ENCODE assay signal across 14 cellular contexts in genomic region chr7:88132725-88133124, GRCh38.
DNase-seq lines count a peak whose midpoint lies in the region; ATAC-seq, FAIRE-seq and TF ChIP-seq lines count a peak whose summit lies in the region.
"Had no signal": no experiment of that assay in that cellular context is flagged by ENCODE, and none has a peak within 500 bp of the region (broad histone marks: within the 10 kb centered on the region; RNA-seq: fewer than 3 reads in every experiment).

No MANE protein-coding gene starts in this region.

- H4K20me1 ChIP-seq in GM12878 (ENCODE audit: control insufficient read depth, insufficient read depth), result no peaks in the 10 kb centered on the region

- no peak overlapping the region for H3K4me3 ChIP-seq in GM12878
- H3K4me3 ChIP-seq in spleen, result no peak overlapping the region
- H3K4me3 ChIP-seq in breast epithelium, result no peak overlapping the region
- no peak overlapping the region for H3K4me3 ChIP-seq in ovary
- no peak overlapping the region for H3K4me3 ChIP-seq in upper lobe of right lung

- H3K27ac ChIP-seq in GM12878 (ENCODE audit: control insufficient read depth, insufficient read depth) (no peak overlapping the region), spleen (no peak overlapping the region), breast epithelium (no peak overlapping the region), ovary (no peak overlapping the region), upper lobe of right lung (no peak overlapping the region)

- SMC1A ChIA-PET in GM12878 (lab: Charles Lee; ENCODE audit: uncharacterized antibody, unreplicated experiment), result interaction anchor here (0.6 to 1.6 kb wide), 3 partner anchors 21 to 206 kb away, joined by 3 to 5 read pairs (median 4); no protein-coding TSS in a partner anchor

- no peak for TF ChIP-seq RAD21 in GM12878 (IDR thresholded peaks at IDR 0.05; ENCODE audit: insufficient read depth, low read depth, low read length)

- TF ChIP-seq CTCF in GM12878 (IDR thresholded peaks at IDR 0.05 in 2 of 3, conservative IDR thresholded peaks at IDR 0.05 in 1 of 3; ENCODE audit: control insufficient read depth in 2 of 3, extremely low read depth in 1 of 3, insufficient read depth in 1 of 3, low read depth in 3 of 3, low read length in 3 of 3), result no peak
- TF ChIP-seq CTCF in spleen (IDR thresholded peaks at IDR 0.05 in 8 of 11, conservative IDR thresholded peaks at IDR 0.05 in 3 of 11), result no peak
- TF ChIP-seq CTCF in breast epithelium (IDR thresholded peaks at IDR 0.05), result no peak
- no peak for TF ChIP-seq CTCF in ovary (IDR thresholded peaks at IDR 0.05)
- no peak for TF ChIP-seq CTCF in upper lobe of right lung (IDR thresholded peaks at IDR 0.05)

- BruUV-seq in GM12878 (replicated peaks; lab: Mats Ljungman, UMichigan), result no TSS peak

- H3K36me3 ChIP-seq in GM12878 (ENCODE audit: control insufficient read depth in 2 of 2, insufficient read depth in 2 of 2, low read length in 1 of 2), result peaks cover 0 to 4% of the 10 kb centered on the region in 2 experiments; a peak in 1 of 4 replicates
- H3K36me3 ChIP-seq in spleen, result no peaks in the 10 kb centered on the region
- H3K36me3 ChIP-seq in breast epithelium, result no peaks in the 10 kb centered on the region
- H3K36me3 ChIP-seq in ovary, result no peaks in the 10 kb centered on the region
- no peaks in the 10 kb centered on the region for H3K36me3 ChIP-seq in upper lobe of right lung

- DNase-seq in GM12878 (ENCODE audit: low read depth, low spot score), result peak; percentile 4
- no peak for DNase-seq in spleen
- no peak for DNase-seq in breast epithelium (ENCODE audit: low spot score in 2 of 2)
- no peak for DNase-seq in ovary
- DNase-seq in upper lobe of right lung, result no peak
- DNase-seq: H7; NCI-H187; PC-3; stimulated activated CD4-positive, alpha-beta T cell treated with anti-CD3 and anti-CD28 coated beads, Interleukin-2, amount 100 ng/mL, for 24 hours had no signal

- H3K9me3 ChIP-seq in GM12878 (replicated peaks; ENCODE audit: control insufficient read depth, insufficient read depth, low read length) (no peaks in the 10 kb centered on the region), spleen (no peaks in the 10 kb centered on the region), breast epithelium (no peaks in the 10 kb centered on the region), ovary (no peaks in the 10 kb centered on the region), upper lobe of right lung (no peaks in the 10 kb centered on the region)

- TF ChIP-seq POLR2A in GM12878 (IDR thresholded peaks at IDR 0.05; ENCODE audit: low read depth, low read length) (no peak), spleen (IDR thresholded peaks at IDR 0.05) (no peak), breast epithelium (IDR thresholded peaks at IDR 0.05) (no peak), ovary (IDR thresholded peaks at IDR 0.05) (no peak)

- in situ Hi-C loops in GM12878 (cut with MboI), result no loop called here

- H3K27me3 ChIP-seq in GM12878 (replicated peaks in 1 of 2; ENCODE audit: control insufficient read depth in 2 of 2, insufficient read depth in 2 of 2, low read length in 1 of 2) (no peaks in the 10 kb centered on the region), spleen (replicated peaks in 1 of 7) (no peaks in the 10 kb centered on the region), breast epithelium (no peaks in the 10 kb centered on the region), ovary (no peaks in the 10 kb centered on the region), upper lobe of right lung (no peaks in the 10 kb centered on the region)

- H3K4me1 ChIP-seq in GM12878 (ENCODE audit: control insufficient read depth, insufficient read depth, low read length), result peaks cover 6% of the 10 kb centered on the region
- no peaks in the 10 kb centered on the region for H3K4me1 ChIP-seq in spleen
- no peaks in the 10 kb centered on the region for H3K4me1 ChIP-seq in breast epithelium
- H3K4me1 ChIP-seq in ovary (ENCODE audit: insufficient read depth), result no peaks in the 10 kb centered on the region
- H3K4me1 ChIP-seq in upper lobe of right lung, result no peaks in the 10 kb centered on the region

- H3K4me2 ChIP-seq in GM12878 (ENCODE audit: control insufficient read depth, insufficient read depth), result no peak overlapping the region

- no peak for FAIRE-seq in GM12878 (lab: Jason Lieb, UNC)
- FAIRE-seq: colon, HepG2 had no signal

- H2AFZ ChIP-seq in GM12878 (ENCODE audit: control insufficient read depth, low read depth, low read length), result no peak overlapping the region

- H3K9ac ChIP-seq in GM12878 (ENCODE audit: control insufficient read depth, insufficient read depth, low read length), result no peak overlapping the region

- peak; percentile 92 for ATAC-seq in GM18868 (IDR thresholded peaks at IDR 0.05; ENCODE audit: unreplicated experiment)
- peak; percentile 81 for ATAC-seq in GM21723 (IDR thresholded peaks at IDR 0.05; ENCODE audit: unreplicated experiment)
- ATAC-seq in HG03439 (IDR thresholded peaks at IDR 0.05; ENCODE audit: unreplicated experiment), result peak; percentile 56
- ATAC-seq in GM12878, result peak; percentile 86
- ATAC-seq in upper lobe of right lung, result no peak
- ATAC-seq: HepG2, PC-3 had no signal

- WGBS in GM12878 (ENCODE audit: insufficient coverage, insufficient replicate concordance, low lambda C conversion rate, missing lambda C conversion rate), result 91% methylated on average over 4 of the region's 4 CpGs
- WGBS in spleen, 5 donors, result 30 to 63% (median 45%) methylated on average over 4 of the region's 4 CpGs
- WGBS in ovary, 3 donors, result 91 to 95% (median 91%) methylated on average over 4 of the region's 4 CpGs

- POLR2A ChIA-PET in GM12878 (lab: Charles Lee), result no interaction called here

- CTCF ChIA-PET in GM12878 (lab: Yijun Ruan, JAX), result interaction anchor here (1.1 to 1.3 kb wide), 3 partner anchors 18 to 334 kb away, joined by 3 read pairs; no protein-coding TSS in a partner anchor

- no peak for TF ChIP-seq EP300 in GM12878 (IDR thresholded peaks at IDR 0.05; ENCODE audit: borderline replicate concordance in 1 of 2, control insufficient read depth in 1 of 2, low read depth in 2 of 2, low read length in 2 of 2)
- TF ChIP-seq EP300 in ovary (IDR thresholded peaks at IDR 0.05), result no peak

- intact Hi-C loops in GM12878 (cut with micrococcal nuclease; ENCODE audit: unreplicated experiment), result no loop called here
- intact Hi-C loops in spleen (cut with DNase I; ENCODE audit: low total_unique reads), result no loop called here
- intact Hi-C loops in breast epithelium (cut with DNase I; ENCODE audit: low total_unique reads), result no loop called here
- intact Hi-C loops in ovary (cut with DNase I), result no loop called here
- intact Hi-C loops in upper lobe of right lung (cut with DNase I), result no loop called here

- H3K79me2 ChIP-seq in GM12878 (ENCODE audit: control insufficient read depth, insufficient read depth, low read length), result no peaks in the 10 kb centered on the region

- RAD21 ChIA-PET in GM12878 (lab: Charles Lee; ENCODE audit: unreplicated experiment), result interaction anchor here (1.0 to 1.4 kb wide), 2 partner anchors 205 to 628 kb away, joined by 3 read pairs; no protein-coding TSS in a partner anchor

TF ChIP-seq in GM12878, 131 proteins besides CTCF, POLR2A, EP300 and RAD21 (continues in another document):
- TF ChIP-seq TARDBP (IDR thresholded peaks at IDR 0.05; ENCODE audit: borderline replicate concordance) (no peak), PAX8 (IDR thresholded peaks at IDR 0.05) (no peak), MXI1 (IDR thresholded peaks at IDR 0.05; ENCODE audit: low read depth, low read length) (no peak), RUNX3 (IDR thresholded peaks at IDR 0.05; ENCODE audit: low read length) (no peak), NR2F1 (conservative IDR thresholded peaks at IDR 0.05) (no peak), TAF1 (IDR thresholded peaks at IDR 0.05; ENCODE audit: borderline replicate concordance, low read depth, low read length) (no peak), SUZ12 (IDR thresholded peaks at IDR 0.05; ENCODE audit: unreplicated experiment) (no peak), REST (IDR thresholded peaks at IDR 0.05; ENCODE audit: low read depth, low read length) (no peak), MEF2B (IDR thresholded peaks at IDR 0.05; ENCODE audit: partially characterized antibody, poor library complexity, severe bottlenecking) (peak; percentile 21)
- TF ChIP-seq, protein P1, sequence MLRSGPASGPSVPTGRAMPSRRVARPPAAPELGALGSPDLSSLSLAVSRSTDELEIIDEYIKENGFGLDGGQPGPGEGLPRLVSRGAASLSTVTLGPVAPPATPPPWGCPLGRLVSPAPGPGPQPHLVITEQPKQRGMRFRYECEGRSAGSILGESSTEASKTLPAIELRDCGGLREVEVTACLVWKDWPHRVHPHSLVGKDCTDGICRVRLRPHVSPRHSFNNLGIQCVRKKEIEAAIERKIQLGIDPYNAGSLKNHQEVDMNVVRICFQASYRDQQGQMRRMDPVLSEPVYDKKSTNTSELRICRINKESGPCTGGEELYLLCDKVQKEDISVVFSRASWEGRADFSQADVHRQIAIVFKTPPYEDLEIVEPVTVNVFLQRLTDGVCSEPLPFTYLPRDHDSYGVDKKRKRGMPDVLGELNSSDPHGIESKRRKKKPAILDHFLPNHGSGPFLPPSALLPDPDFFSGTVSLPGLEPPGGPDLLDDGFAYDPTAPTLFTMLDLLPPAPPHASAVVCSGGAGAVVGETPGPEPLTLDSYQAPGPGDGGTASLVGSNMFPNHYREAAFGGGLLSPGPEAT (IDR thresholded peaks at IDR 0.05; ENCODE audit: low read depth), result peak; percentile 80
